ENCODE assay signal across 8 cellular contexts in the genomic region with DNA sequence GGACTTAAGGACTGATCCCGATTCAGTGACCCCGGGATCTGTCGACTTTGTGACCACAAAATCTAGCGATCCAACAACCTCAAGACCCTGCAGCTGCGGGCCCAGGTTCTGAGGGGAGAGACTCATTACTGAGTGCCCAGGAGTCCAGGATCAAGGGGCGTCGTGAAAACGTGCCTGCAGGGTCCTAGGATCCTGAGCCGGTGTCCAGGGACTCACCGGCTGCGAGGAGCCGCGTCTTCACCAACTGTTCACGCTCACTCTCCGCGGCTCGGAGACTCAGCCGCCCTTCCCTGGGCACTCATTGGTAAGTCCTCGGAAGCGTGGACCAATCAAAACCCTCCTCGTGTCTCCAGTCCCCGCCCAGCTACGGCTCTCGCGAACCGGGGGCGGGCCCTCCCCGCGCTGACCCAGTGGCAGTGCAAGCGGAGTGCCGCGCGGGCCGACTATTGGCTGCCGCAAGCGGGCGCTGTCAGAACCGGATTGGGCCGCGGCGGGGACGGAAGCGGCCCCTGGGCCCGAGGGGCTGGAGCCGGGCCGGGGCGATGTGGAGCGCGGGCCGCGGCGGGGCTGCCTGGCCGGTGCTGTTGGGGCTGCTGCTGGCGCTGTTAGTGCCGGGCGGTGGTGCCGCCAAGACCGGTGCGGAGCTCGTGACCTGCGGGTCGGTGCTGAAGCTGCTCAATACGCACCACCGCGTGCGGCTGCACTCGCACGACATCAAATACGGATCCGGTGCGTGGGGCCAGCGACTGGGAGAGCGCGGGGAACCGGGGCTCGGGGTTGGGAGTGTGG. TPM values are rescaled to one million over a fixed set of nuclear protein-coding genes. Genes with fewer than 3 reads are reported as not detected.
A peak's percentile ranks its signal among the peaks of the same experiment; 100 is the strongest.
DNase-seq lines count a peak whose midpoint lies in the region; ATAC-seq, FAIRE-seq and TF ChIP-seq lines count a peak whose summit lies in the region.

A gene with protein sequence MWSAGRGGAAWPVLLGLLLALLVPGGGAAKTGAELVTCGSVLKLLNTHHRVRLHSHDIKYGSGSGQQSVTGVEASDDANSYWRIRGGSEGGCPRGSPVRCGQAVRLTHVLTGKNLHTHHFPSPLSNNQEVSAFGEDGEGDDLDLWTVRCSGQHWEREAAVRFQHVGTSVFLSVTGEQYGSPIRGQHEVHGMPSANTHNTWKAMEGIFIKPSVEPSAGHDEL (plus strand): TSS at position 508 of the 789 bp plus-strand sequence. CDS start 35 bp downstream, at position 543.

- H3K4me1 ChIP-seq in right atrium auricular region (peaks cover 0 to 29% of the 10 kb centered on the region in 2 donors), psoas muscle (peaks cover 18% of the 10 kb centered on the region)

- peak; percentile 87 for ATAC-seq in HG02973 (IDR thresholded peaks at IDR 0.05; ENCODE audit: unreplicated experiment)
- ATAC-seq in psoas muscle = peak; percentile 99

- H3K9me3 ChIP-seq in right atrium auricular region (no peaks in the 10 kb centered on the region), psoas muscle (no peaks in the 10 kb centered on the region)

- 1% methylated on average over 56 to 76 of the region's 76 CpGs for WGBS in psoas muscle, 3 donors

- FAIRE-seq in GM18507 (lab: Jason Lieb, UNC) (peak; percentile 100), urothelium cell line (lab: Jason Lieb, UNC) (peak; percentile 99)

- peak within 1 kb of the TSS; percentile 61 to 74 for H3K4me3 ChIP-seq in right atrium auricular region
- peak within 1 kb of the TSS; percentile 81 for H3K4me3 ChIP-seq in psoas muscle

- TF ChIP-seq CTCF in right atrium auricular region (IDR thresholded peaks at IDR 0.05) (peak in 1 of 2 donors; percentile 28), psoas muscle (IDR thresholded peaks at IDR 0.05) (no peak)

- H3K36me3 ChIP-seq in right atrium auricular region = no peaks in the 10 kb centered on the region
- H3K36me3 ChIP-seq in psoas muscle (ENCODE audit: insufficient read depth in 1 of 2, low read depth in 1 of 2) = peaks cover 0 to 10% of the 10 kb centered on the region in 2 donors

- DNase-seq in GM18507 (ENCODE audit: extremely low spot score, insufficient read length, low read depth) (peak; percentile 98), NCI-H1930 (lab: John Stamatoyannopoulos, UW) (peak; percentile 92 to 96), anterior cingulate cortex (lab: John Stamatoyannopoulos, UW) (peak; percentile 41 to 99 (median 96)), right atrium auricular region (ENCODE audit: low spot score) (peak; percentile 99), psoas muscle (peak; percentile 99), urothelium cell line (ENCODE audit: low spot score) (peak; percentile 100)

- intact Hi-C loops in T-helper 2 cell treated with Interferon-gamma antibody and Interleukin-4, amounts not matched to agents 100 ng/mL and 5 ng/mL, for 36 hours (cut with micrococcal nuclease) = loop anchor here (1.0 to 10.0 kb wide), 5 partner anchors 9 to 637 kb away; partner anchors contain the start of genes THAP7, YDJC and YPEL1
- intact Hi-C loops in psoas muscle (cut with DNase I) = no loop called here

- H3K27me3 ChIP-seq in right atrium auricular region (no peaks in the 10 kb centered on the region), psoas muscle (ENCODE audit: insufficient read depth in 3 of 3, low read length in 2 of 3) (no peaks in the 10 kb centered on the region)

- H3K27ac ChIP-seq in right atrium auricular region (peak within 1 kb of the TSS; percentile 61 to 79), psoas muscle (peak within 1 kb of the TSS; percentile 81)

RNA-seq across cellular contexts. Expression of the gene that starts here (rescaled TPM):
- 109 and 114 TPM in 2 replicates for total RNA-seq in T-helper 2 cell treated with Interferon-gamma antibody and Interleukin-4, amounts not matched to agents 100 ng/mL and 5 ng/mL, for 36 hours
- 10 to 100 TPM; 25.9 to 40.5 TPM for total RNA-seq in right atrium auricular region
- total RNA-seq in psoas muscle = 10 to 100 TPM in 3 of 4 donors, 1 to 10 TPM in 1; 6.9 to 13.0 (median 11.6) TPM
- polyA plus RNA-seq in psoas muscle = 10 to 100 TPM; 16.8 to 53.5 (median 26.0) TPM

Comparison
In these comparisons a context has a peak if more than half of its experiments do, and no peak if none do; other contexts are left out.
1. Peak in every context shown above with its lines: DNase-seq, ATAC-seq, H3K4me3 ChIP-seq and H3K27ac ChIP-seq.